In the genomic region with DNA sequence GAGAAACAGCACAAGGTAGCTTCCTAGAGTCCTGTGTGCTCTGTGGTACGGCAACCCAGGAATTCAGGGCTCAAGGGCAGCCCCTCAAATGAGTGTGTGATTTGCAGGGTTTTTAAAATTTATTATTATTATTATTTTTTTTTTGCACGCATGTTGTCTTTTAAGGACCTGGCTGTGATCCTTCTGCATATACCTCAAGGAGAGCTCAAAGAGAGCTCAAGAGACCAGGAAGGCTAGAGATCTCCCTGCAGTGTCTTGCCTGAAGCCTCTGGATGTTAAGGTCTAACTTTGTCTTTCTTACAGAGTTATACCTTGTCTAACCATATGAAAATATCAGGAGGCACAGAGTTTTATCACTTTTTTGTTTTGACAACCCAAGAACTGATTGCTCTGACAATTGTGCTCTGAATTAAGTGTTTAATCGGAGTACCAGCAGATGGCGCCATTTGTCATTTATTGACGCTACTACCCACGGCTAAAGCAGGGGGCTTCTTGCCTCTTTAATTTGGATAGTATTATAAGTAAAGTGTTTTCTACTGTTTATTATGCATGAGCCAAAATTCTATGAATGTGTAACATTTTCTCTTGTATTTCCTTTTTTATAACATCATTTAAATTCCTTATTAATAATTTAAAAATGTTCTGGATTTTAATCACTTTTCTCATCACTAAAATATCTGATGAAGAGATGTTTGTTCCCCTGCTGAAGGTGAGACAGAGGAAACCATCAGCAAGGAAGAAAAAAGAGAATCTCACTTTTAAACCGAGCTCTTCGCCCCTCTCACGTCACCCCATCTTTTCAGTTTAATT, we compare ENCODE assay signal across 8 cellular contexts. TPM values are rescaled to one million over a fixed set of nuclear protein-coding genes. Genes with fewer than 3 reads are reported as not detected.
DNase-seq lines count a peak whose midpoint lies in the region; ATAC-seq and TF ChIP-seq lines count a peak whose summit lies in the region.

No MANE protein-coding gene starts in this region.

- peak; percentile 67 for ATAC-seq in GM19023 (IDR thresholded peaks at IDR 0.05; ENCODE audit: unreplicated experiment)
- peak in 2 of 4 donors; percentile 58 to 77 for ATAC-seq in psoas muscle
- ATAC-seq in GM19397 (IDR thresholded peaks at IDR 0.05; ENCODE audit: unreplicated experiment) = no peak

- H3K4me3 ChIP-seq in AG09309 (ENCODE audit: control insufficient read depth, low read depth, low read length) = no peak overlapping the region
- no peak overlapping the region for H3K4me3 ChIP-seq in psoas muscle

- intact Hi-C loops in psoas muscle (cut with DNase I) = loop anchor here (2.0 to 10.0 kb wide), 5 partner anchors 158 to 1022 kb away; no protein-coding TSS in a partner anchor

- POLR2A ChIA-PET in RWPE1 (lab: Yijun Ruan, JAX; ENCODE audit: low non-redundant PET) = no interaction called here

- H3K9me3 ChIP-seq in psoas muscle = no peaks in the 10 kb centered on the region

- no peaks in the 10 kb centered on the region for H3K4me1 ChIP-seq in psoas muscle

- DNase-seq in AG09309 (ENCODE audit: low read depth) (peak; percentile 4), Kasumi-1 (lab: John Stamatoyannopoulos, UW) (peak; percentile 71 to 73), RWPE1 (ENCODE audit: low spot score) (peak; percentile 35), globus pallidus (ENCODE audit: low spot score) (peak; percentile 56), psoas muscle (no peak)
- DNase-seq in activated T-helper 9 cell treated with anti-CD3 and anti-CD28 coated beads, Interleukin-2, amount 50 U/mL, for 16 hours (ENCODE audit: low read depth) = peak; percentile 41

- peaks cover 0 to 1% (median 0%) of the 10 kb centered on the region in 3 donors for H3K27me3 ChIP-seq in psoas muscle (ENCODE audit: insufficient read depth in 3 of 3, low read length in 2 of 3)

- CTCF ChIA-PET in RWPE1 (lab: Yijun Ruan, JAX) = interaction anchor here (0.5 to 1.0 kb wide), 7 partner anchors 32 to 1015 kb away, joined by 3 to 6 read pairs (median 3); no protein-coding TSS in a partner anchor

- H3K27ac ChIP-seq in RWPE1 (no peak overlapping the region), psoas muscle (no peak overlapping the region)

- peak; percentile 71 for TF ChIP-seq CTCF in AG09309 (IDR thresholded peaks at IDR 0.05; ENCODE audit: control insufficient read depth, insufficient read depth, low read depth, low read length, missing control alignments)
- peak; percentile 77 for TF ChIP-seq CTCF in RWPE1 (conservative IDR thresholded peaks at IDR 0.05; ENCODE audit: low read depth)
- peak; percentile 83 for TF ChIP-seq CTCF in psoas muscle (IDR thresholded peaks at IDR 0.05)

- H3K36me3 ChIP-seq in psoas muscle (ENCODE audit: insufficient read depth in 1 of 2, low read depth in 1 of 2) = no peaks in the 10 kb centered on the region

- 45 to 46% (median 45%) methylated on average over 9 of the region's 9 CpGs for WGBS in psoas muscle, 3 donors

RNA-seq across cellular contexts. Expression of a gene that starts 35.8 kb away (rescaled TPM):
- total RNA-seq in psoas muscle = 10 to 100 TPM; 25.2 to 32.3 (median 28.3) TPM
- polyA plus RNA-seq in psoas muscle = 10 to 100 TPM; 19.8 to 75.9 (median 40.1) TPM

Comparison
In these comparisons a context has a peak if more than half of its experiments do, and no peak if none do; other contexts are left out.
1. DNase-seq: peak in AG09309 (single experiment), Kasumi-1 (2 of 2), RWPE1 (single experiment), activated T-helper 9 cell treated with anti-CD3 and anti-CD28 coated beads, Interleukin-2, amount 50 U/mL, for 16 hours (single experiment) and globus pallidus (single experiment); none in psoas muscle (0 of 2).
2. Peak in every context shown above with its lines, with median percentiles within 50 percentile points of each other: CTCF ChIP-seq.